21 cellular contexts compared by ENCODE assay signal in genomic region chr6:86858970-86859369, GRCh38.
DNase-seq lines count a peak whose midpoint lies in the region; ATAC-seq, FAIRE-seq and TF ChIP-seq lines count a peak whose summit lies in the region.
"Had no signal": no experiment of that assay in that cellular context is flagged by ENCODE, and none has a peak within 500 bp of the region (broad histone marks: within the 10 kb centered on the region; RNA-seq: fewer than 3 reads in every experiment).

No MANE protein-coding gene starts in this region.

- H2AFZ ChIP-seq in K562 (ENCODE audit: low read depth, low read length), result no peak overlapping the region
- H2AFZ ChIP-seq in trophoblast cell (ENCODE audit: insufficient read depth, low read length, poor library complexity), result peak overlapping the region; percentile 5
- H2AFZ ChIP-seq: GM23248 had no signal

- no peak for TF ChIP-seq EP300 in K562 (IDR thresholded peaks at IDR 0.05; ENCODE audit: low read length)

- H3K4me3 ChIP-seq in K562 (no peak overlapping the region), trophoblast cell (ENCODE audit: low read depth, low read length) (no peak overlapping the region), psoas muscle (no peak overlapping the region)
- H3K4me3 ChIP-seq: GM23248 had no signal

- no peak for TF ChIP-seq POLR2A in K562 (conservative IDR thresholded peaks at IDR 0.05)

- peak overlapping the region; percentile 1 for H2AK5ac ChIP-seq in trophoblast cell (ENCODE audit: low read length)

- in situ Hi-C loops in K562 (cut with MboI), result loop anchor here (10.0 kb wide), 1 partner anchor 294 kb away; no protein-coding TSS in a partner anchor

- H3K27me3 ChIP-seq in K562 (ENCODE audit: control insufficient read depth in 2 of 2, insufficient read depth in 2 of 2, low read length in 2 of 2) (no peaks in the 10 kb centered on the region), trophoblast cell (ENCODE audit: insufficient read depth, low read length) (no peaks in the 10 kb centered on the region), psoas muscle (ENCODE audit: insufficient read depth in 3 of 3, low read length in 2 of 3) (no peaks in the 10 kb centered on the region)

- H2BK5ac ChIP-seq in trophoblast cell (ENCODE audit: low read depth, low read length, poor library complexity), result no peak overlapping the region

- peak overlapping the region; percentile 47 for H2BK12ac ChIP-seq in trophoblast cell (ENCODE audit: low read length)

- peak overlapping the region; percentile 23 for H4K91ac ChIP-seq in trophoblast cell (ENCODE audit: low read depth, low read length)

- peak overlapping the region; percentile 8 for H2BK120ac ChIP-seq in trophoblast cell (ENCODE audit: insufficient read depth, low read length, poor library complexity)

- CTCF ChIA-PET in K562 (lab: Yijun Ruan, JAX; ENCODE audit: low intra/inter-chr PET ratio), result no interaction called here

- TF ChIP-seq CTCF in K562 (IDR thresholded peaks at IDR 0.05 in 2 of 3, conservative IDR thresholded peaks at IDR 0.05 in 1 of 3; ENCODE audit: insufficient read depth in 2 of 3, low read depth in 1 of 3, low read length in 3 of 3), result no peak
- TF ChIP-seq CTCF in psoas muscle (IDR thresholded peaks at IDR 0.05), result no peak

- WGBS in K562 (ENCODE audit: insufficient coverage, low coverage, missing lambda C conversion rate), result 0% methylated on average over 3 of the region's 3 CpGs
- WGBS in trophoblast cell (ENCODE audit: extremely low coverage, insufficient coverage, insufficient read length), result no CpG with 5 or more reads among the region's 3 CpGs
- WGBS in psoas muscle, 3 donors, result 84 to 89% (median 86%) methylated on average over 3 of the region's 3 CpGs

- no peak overlapping the region for H4K12ac ChIP-seq in trophoblast cell (ENCODE audit: low read depth, low read length)

- BruUV-seq in K562 (replicated peaks; lab: Mats Ljungman, UMichigan), result no TSS peak

- H3K9me3 ChIP-seq in K562 (replicated peaks; ENCODE audit: control insufficient read depth, insufficient read depth, low read depth, low read length), result no peaks in the 10 kb centered on the region
- H3K9me3 ChIP-seq in trophoblast cell (ENCODE audit: insufficient read depth, low read depth, low read length), result no peaks in the 10 kb centered on the region
- no peaks in the 10 kb centered on the region for H3K9me3 ChIP-seq in psoas muscle

- H3K9ac ChIP-seq in K562 (ENCODE audit: insufficient read depth in 1 of 2, low read depth in 2 of 2, low read length in 2 of 2), result no peak overlapping the region
- H3K9ac ChIP-seq in trophoblast cell (ENCODE audit: low read length), result no peak overlapping the region
- H3K9ac ChIP-seq: GM23248 had no signal

- H3K18ac ChIP-seq in trophoblast cell (ENCODE audit: low read length), result no peak overlapping the region

- no peak overlapping the region for H3K23ac ChIP-seq in trophoblast cell (ENCODE audit: low read length)

- no peak for FAIRE-seq in K562 (lab: Jason Lieb, UNC)
- FAIRE-seq: A204.1, G401.6, GM12892, GM19239 had no signal

- intact Hi-C loops in cardiac septum (cut with DNase I), result no loop called here
- intact Hi-C loops in left ventricle myocardium superior (cut with micrococcal nuclease), result no loop called here
- intact Hi-C loops in K562 (cut with micrococcal nuclease), result loop anchor here (5.0 to 10.0 kb wide), 2 partner anchors 267 to 934 kb away; no protein-coding TSS in a partner anchor
- intact Hi-C loops in psoas muscle (cut with DNase I), result loop anchor here (10.0 kb wide), 2 partner anchors 934 to 1104 kb away; no protein-coding TSS in a partner anchor

- H3K4me1 ChIP-seq in K562 (replicated peaks in 1 of 2; ENCODE audit: control insufficient read depth in 2 of 2, insufficient read depth in 2 of 2, low read length in 2 of 2), result no peaks in the 10 kb centered on the region
- no peaks in the 10 kb centered on the region for H3K4me1 ChIP-seq in trophoblast cell (ENCODE audit: control insufficient read depth in 1 of 2, insufficient read depth in 2 of 2, low read length in 2 of 2)
- no peaks in the 10 kb centered on the region for H3K4me1 ChIP-seq in psoas muscle

- peaks cover 17% of the 10 kb centered on the region for H3K79me1 ChIP-seq in trophoblast cell (ENCODE audit: low read length)

- H3K79me2 ChIP-seq in K562 (ENCODE audit: control insufficient read depth, insufficient read depth, low read length), result no peaks in the 10 kb centered on the region
- H3K79me2 ChIP-seq in trophoblast cell (ENCODE audit: control insufficient read depth, insufficient read depth, low read length, poor library complexity), result peaks cover 2% of the 10 kb centered on the region

- no peak for ATAC-seq in left ventricle myocardium superior
- no peak for ATAC-seq in K562
- no peak for ATAC-seq in psoas muscle
- ATAC-seq in GM19023 (IDR thresholded peaks at IDR 0.05; ENCODE audit: unreplicated experiment), result no peak
- ATAC-seq: HCT116 had no signal

- no peak overlapping the region for H4K8ac ChIP-seq in trophoblast cell (ENCODE audit: low read depth, low read length)

- DNase-seq in cardiac septum (ENCODE audit: low spot score), result peak; percentile 69
- DNase-seq in left ventricle myocardium superior, result no peak
- no peak for DNase-seq in K562 (ENCODE audit: extremely low read depth in 1 of 4, low spot score in 3 of 4)
- DNase-seq in trophoblast cell, result no peak
- DNase-seq in psoas muscle, result no peak
- no peak for DNase-seq in activated effector memory CD4-positive, alpha-beta T cell treated with anti-CD3 and anti-CD28 coated beads, Interleukin-2, amount 50 U/mL, for 16 hours
- DNase-seq: ACHN; C1 segment of cervical spinal cord; Calu3; CD4-positive, alpha-beta memory T cell; COR-L47; DND-41; GM23248; H9 had no signal

- H4K20me1 ChIP-seq in K562 (replicated peaks; ENCODE audit: control insufficient read depth, insufficient read depth, low read length), result no peaks in the 10 kb centered on the region

- no peak overlapping the region for H3K4ac ChIP-seq in trophoblast cell (ENCODE audit: low read depth, low read length)

- H3K36me3 ChIP-seq in K562 (ENCODE audit: control insufficient read depth, insufficient read depth, low read length), result no peaks in the 10 kb centered on the region
- H3K36me3 ChIP-seq in trophoblast cell (ENCODE audit: control insufficient read depth in 1 of 2, insufficient read depth in 2 of 2, low read length in 2 of 2), result no peaks in the 10 kb centered on the region
- no peaks in the 10 kb centered on the region for H3K36me3 ChIP-seq in psoas muscle (ENCODE audit: insufficient read depth in 1 of 2, low read depth in 1 of 2)

- H3K27ac ChIP-seq in K562 (ENCODE audit: extremely low read depth, low read depth, low read length) (no peak overlapping the region), trophoblast cell (ENCODE audit: low read depth, low read length) (no peak overlapping the region), psoas muscle (no peak overlapping the region)
- H3K27ac ChIP-seq: 22Rv1, GM23248 had no signal

- POLR2A ChIA-PET in K562 (lab: Yijun Ruan, JAX), result no interaction called here

- H3K14ac ChIP-seq in trophoblast cell (ENCODE audit: low read length), result no peak overlapping the region

- H3K9me1 ChIP-seq in K562 (ENCODE audit: control insufficient read depth, insufficient read depth, low read length), result no peaks in the 10 kb centered on the region

- no peak for TF ChIP-seq RAD21 in K562 (CRISPR knock-in tag; conservative IDR thresholded peaks at IDR 0.05 in 1 of 2, IDR thresholded peaks at IDR 0.05 in 1 of 2)

- H3K4me2 ChIP-seq in K562 (ENCODE audit: insufficient read depth, low read length) (no peak overlapping the region), trophoblast cell (ENCODE audit: low read length) (no peak overlapping the region)

TF ChIP-seq in K562, 482 proteins besides CTCF, POLR2A, EP300 and RAD21:
- TF ChIP-seq ZNF507 (tag; conservative IDR thresholded peaks at IDR 0.05) (no peak), NR2F6 (CRISPR knock-in tag; IDR thresholded peaks at IDR 0.05) (no peak), GTF2B (IDR thresholded peaks at IDR 0.05; ENCODE audit: extremely low read depth, insufficient read length) (no peak), MAFG (tag; conservative IDR thresholded peaks at IDR 0.05) (peak; percentile 20; the same call in 1 of the 2 replicates), ZNF316 (IDR thresholded peaks at IDR 0.05) (peak; percentile 37; the same call in 1 of the 2 replicates), ZNF445 (CRISPR knock-in tag; IDR thresholded peaks at IDR 0.05; ENCODE audit: low read depth) (no peak), ZNF175 (CRISPR knock-in tag; IDR thresholded peaks at IDR 0.05; ENCODE audit: low read depth) (no peak), NR2C1 (IDR thresholded peaks at IDR 0.05) (no peak), NR2C1 (tag; IDR thresholded peaks at IDR 0.05) (no peak), SMARCB1 (IDR thresholded peaks at IDR 0.05; ENCODE audit: insufficient read length, low read depth) (no peak), CREB3 (tag; conservative IDR thresholded peaks at IDR 0.05; ENCODE audit: low read depth) (no peak), IRF9 (tag; IDR thresholded peaks at IDR 0.05) (no peak), SRSF9 (IDR thresholded peaks at IDR 0.05; ENCODE audit: borderline replicate concordance, low read depth, low read length) (no peak)

Comparison
In these comparisons a context has a peak if more than half of its experiments do, and no peak if none do; other contexts are left out.
1. intact Hi-C loops: an anchor here in K562 (5.0 to 10.0 kb wide) and psoas muscle (10.0 kb wide); none called in cardiac septum and left ventricle myocardium superior.